In genomic region chr18:56627991-56628390, GRCh38 we compare ENCODE assay signal across 21 cellular contexts. TPM values are rescaled to one million over a fixed set of nuclear protein-coding genes. Genes with fewer than 3 reads are reported as not detected.
DNase-seq lines count a peak whose midpoint lies in the region; FAIRE-seq and TF ChIP-seq lines count a peak whose summit lies in the region.
"Had no signal": no experiment of that assay in that cellular context is flagged by ENCODE, and none has a peak within 500 bp of the region (broad histone marks: within the 10 kb centered on the region; RNA-seq: fewer than 3 reads in every experiment).

No MANE protein-coding gene starts in this region.

- no peak overlapping the region for H2AFZ ChIP-seq in Loucy (ENCODE audit: low read length)
- H2AFZ ChIP-seq in smooth muscle cell (ENCODE audit: low read depth) = no peak overlapping the region

- DNase-seq in EH (ENCODE audit: low read depth) = peak; percentile 25
- no peak for DNase-seq in smooth muscle cell (lab: John Stamatoyannopoulos, UW; ENCODE audit: unreplicated experiment)
- DNase-seq in NCI-H1694 (lab: John Stamatoyannopoulos, UW) = no peak
- no peak for DNase-seq in iPS-NIHi11 (ENCODE audit: low spot score)
- no peak for DNase-seq in GDM1 (lab: John Stamatoyannopoulos, UW)
- DNase-seq: BE2C; DMS53; GOT3; NCI-H1417; NCI-H1930; NCI-H2227 treated with DMSO at 0.1 percent for 48 hours; NCI-H510A; NCI-H774; NK-92 treated with Interleukin-12 subunit alpha and Interleukin-12 subunit beta, amount 100 ng/mL, for 24 hours; SJCRH30 had no signal

- peak; percentile 51 for FAIRE-seq in colon (lab: Jason Lieb, UNC)
- FAIRE-seq: A204.1, GM12891 had no signal

- H3K4me1 ChIP-seq in Loucy (ENCODE audit: insufficient read depth, low read length, poor library complexity, severe bottlenecking) = peaks cover 47% of the 10 kb centered on the region
- H3K4me1 ChIP-seq in smooth muscle cell (ENCODE audit: low read depth) = peaks cover 3% of the 10 kb centered on the region
- H3K4me1 ChIP-seq: BE2C, SJCRH30 had no signal

- no peak for TF ChIP-seq CTCF in Loucy (conservative IDR thresholded peaks at IDR 0.05; ENCODE audit: low read length)
- no peak for TF ChIP-seq CTCF in smooth muscle cell (IDR thresholded peaks at IDR 0.05; ENCODE audit: borderline replicate concordance, insufficient read depth, poor library complexity, severe bottlenecking)

- H3K9ac ChIP-seq in Loucy (ENCODE audit: low read depth, low read length, poor library complexity, severe bottlenecking) (no peak overlapping the region), smooth muscle cell (ENCODE audit: low read depth) (no peak overlapping the region)
- H3K9ac ChIP-seq: KMS-11 had no signal

- 68% methylated on average over 2 of the region's 2 CpGs for WGBS in smooth muscle cell (ENCODE audit: low lambda C conversion rate)

- H3K9me3 ChIP-seq in Loucy (ENCODE audit: insufficient read depth, low read depth, low read length) (no peaks in the 10 kb centered on the region), smooth muscle cell (replicated peaks; ENCODE audit: low read depth) (no peaks in the 10 kb centered on the region)
- H3K9me3 ChIP-seq: BE2C, SJCRH30 had no signal

- H3K36me3 ChIP-seq in Loucy (ENCODE audit: insufficient read depth, low read length) (peaks cover 26% of the 10 kb centered on the region; the same call in 1 of the 2 replicates), smooth muscle cell (ENCODE audit: low read depth) (no peaks in the 10 kb centered on the region)
- H3K36me3 ChIP-seq: BE2C, SJCRH30 had no signal

- H3K4me2 ChIP-seq in Loucy (ENCODE audit: low read depth, low read length, poor library complexity, severe bottlenecking) (peak overlapping the region; percentile 68), smooth muscle cell (peak overlapping the region; percentile 4)
- H3K4me2 ChIP-seq: KMS-11 had no signal

- no peak overlapping the region for H3K4me3 ChIP-seq in Loucy (ENCODE audit: low read length, poor library complexity, severe bottlenecking)
- no peak overlapping the region for H3K4me3 ChIP-seq in smooth muscle cell
- H3K4me3 ChIP-seq: SJCRH30 had no signal

- no peak overlapping the region for H3K27ac ChIP-seq in smooth muscle cell (ENCODE audit: low read depth)
- H3K27ac ChIP-seq: HL-60, KMS-11, SJCRH30 had no signal

- H3F3A ChIP-seq in Loucy (ENCODE audit: low read depth) (no peaks in the 10 kb centered on the region), smooth muscle cell (ENCODE audit: low read depth) (no peaks in the 10 kb centered on the region)

- H3K79me2 ChIP-seq in Loucy (ENCODE audit: insufficient read depth, low read length) (peaks cover 88% of the 10 kb centered on the region), smooth muscle cell (ENCODE audit: low read depth) (peaks cover 93% of the 10 kb centered on the region)

- H3K27me3 ChIP-seq in Loucy (ENCODE audit: insufficient read depth, low read length, poor library complexity, severe bottlenecking) (no peaks in the 10 kb centered on the region), smooth muscle cell (ENCODE audit: low read depth) (no peaks in the 10 kb centered on the region)
- H3K27me3 ChIP-seq: BE2C, SJCRH30 had no signal

- H4K20me1 ChIP-seq in Loucy (ENCODE audit: insufficient read depth, low read length, poor library complexity, severe bottlenecking) (peaks cover 72% of the 10 kb centered on the region), smooth muscle cell (ENCODE audit: low read depth) (peaks cover 94% of the 10 kb centered on the region)

- H3K9me2 ChIP-seq in Loucy (replicated peaks; ENCODE audit: low read depth, low read length) = no peaks in the 10 kb centered on the region

RNA-seq across cellular contexts. Expression of gene TXNL1, which starts 10.4 kb away (rescaled TPM):
- total RNA-seq in smooth muscle cell = 67.7 and 75.4 TPM in 2 replicates
- polyA plus RNA-seq in smooth muscle cell = 62.0 and 73.5 TPM in 2 replicates

RNA-seq across cellular contexts. Expression of gene WDR7, which starts 23.2 kb away (rescaled TPM):
- total RNA-seq in smooth muscle cell = 9.2 and 11.7 TPM in 2 replicates
- polyA plus RNA-seq in smooth muscle cell = 5.3 and 8.1 TPM in 2 replicates
